ENCODE assay signal across 2 cellular contexts in genomic region chrX:30282527-30282926, GRCh38.
TF ChIP-seq lines count a peak whose summit lies in the region.

No MANE protein-coding gene starts in this region.

TF ChIP-seq in HCT116, 20 proteins besides CTCF, POLR2A, EP300 and RAD21 (continued from another document):
- TF ChIP-seq CBX3 (IDR thresholded peaks at IDR 0.05; ENCODE audit: low read depth): no peak
- TF ChIP-seq YY1 (IDR thresholded peaks at IDR 0.05; ENCODE audit: extremely low read depth, insufficient replicate concordance, low read depth, low read length): no peak
- no peak for TF ChIP-seq ZBTB33 (IDR thresholded peaks at IDR 0.05; ENCODE audit: extremely low read depth, insufficient replicate concordance, low read length)
- TF ChIP-seq EZH2 (IDR thresholded peaks at IDR 0.05): no peak
- TF ChIP-seq JUND (IDR thresholded peaks at IDR 0.05): no peak
- no peak for TF ChIP-seq EZH2phosphoT487 (IDR thresholded peaks at IDR 0.05; ENCODE audit: borderline replicate concordance)
- TF ChIP-seq SRF (IDR thresholded peaks at IDR 0.05; ENCODE audit: low read depth): no peak
- TF ChIP-seq REST (IDR thresholded peaks at IDR 0.05; ENCODE audit: low read depth): no peak
- no peak for TF ChIP-seq TCF7L2 (IDR thresholded peaks at IDR 0.05; ENCODE audit: borderline replicate concordance, extremely low read depth, insufficient read depth, insufficient read length)
- TF ChIP-seq POLR2AphosphoS5 (IDR thresholded peaks at IDR 0.05; ENCODE audit: low read depth, low read length): no peak
- no peak for TF ChIP-seq SIN3A (IDR thresholded peaks at IDR 0.05; ENCODE audit: low read depth)
- no peak for TF ChIP-seq ATF3 (IDR thresholded peaks at IDR 0.05)
- no peak for TF ChIP-seq ZNF274 (IDR thresholded peaks at IDR 0.05; ENCODE audit: low read depth, low read length)
- no peak for TF ChIP-seq ELF1 (IDR thresholded peaks at IDR 0.05; ENCODE audit: borderline replicate concordance, low read depth)
- TF ChIP-seq ZFX (IDR thresholded peaks at IDR 0.05): no peak
TF ChIP-seq in HCT116: peak in this region for 0.

TF ChIP-seq in SK-N-SH treated with all-trans-retinoic acid at 6 μM for 48 hours, 23 proteins besides CTCF, POLR2A, EP300 and RAD21 (continued from another document):
- TF ChIP-seq TSHZ2 (CRISPR knock-in tag; IDR thresholded peaks at IDR 0.05) (no peak), ZC3H10 (CRISPR knock-in tag; IDR thresholded peaks at IDR 0.05) (no peak), GLIS3 (CRISPR knock-in tag; IDR thresholded peaks at IDR 0.05) (no peak), CREB5 (CRISPR knock-in tag; IDR thresholded peaks at IDR 0.05; ENCODE audit: low read depth) (no peak), CSDC2 (CRISPR knock-in tag; IDR thresholded peaks at IDR 0.05) (no peak), ZNF565 (CRISPR knock-in tag; conservative IDR thresholded peaks at IDR 0.05; ENCODE audit: low read depth) (no peak), TOX (CRISPR knock-in tag; IDR thresholded peaks at IDR 0.05; ENCODE audit: borderline replicate concordance) (no peak), TCF4 (CRISPR knock-in tag; IDR thresholded peaks at IDR 0.05; ENCODE audit: borderline replicate concordance) (no peak), BACH2 (CRISPR knock-in tag; IDR thresholded peaks at IDR 0.05; ENCODE audit: borderline replicate concordance) (no peak), CSRNP3 (CRISPR knock-in tag; IDR thresholded peaks at IDR 0.05) (no peak), ZNF70 (CRISPR knock-in tag; IDR thresholded peaks at IDR 0.05) (no peak), ZFP3 (CRISPR knock-in tag; IDR thresholded peaks at IDR 0.05) (no peak), ARNTL (CRISPR knock-in tag; IDR thresholded peaks at IDR 0.05; ENCODE audit: borderline replicate concordance, low read depth) (no peak), POU6F1 (CRISPR knock-in tag; IDR thresholded peaks at IDR 0.05; ENCODE audit: borderline replicate concordance, low read depth) (no peak), PPARA (CRISPR knock-in tag; IDR thresholded peaks at IDR 0.05; ENCODE audit: borderline replicate concordance) (no peak), ISL1 (CRISPR knock-in tag; IDR thresholded peaks at IDR 0.05) (no peak)
